Comparison of ENCODE assay signal across 1 cellular context in the genomic region with DNA sequence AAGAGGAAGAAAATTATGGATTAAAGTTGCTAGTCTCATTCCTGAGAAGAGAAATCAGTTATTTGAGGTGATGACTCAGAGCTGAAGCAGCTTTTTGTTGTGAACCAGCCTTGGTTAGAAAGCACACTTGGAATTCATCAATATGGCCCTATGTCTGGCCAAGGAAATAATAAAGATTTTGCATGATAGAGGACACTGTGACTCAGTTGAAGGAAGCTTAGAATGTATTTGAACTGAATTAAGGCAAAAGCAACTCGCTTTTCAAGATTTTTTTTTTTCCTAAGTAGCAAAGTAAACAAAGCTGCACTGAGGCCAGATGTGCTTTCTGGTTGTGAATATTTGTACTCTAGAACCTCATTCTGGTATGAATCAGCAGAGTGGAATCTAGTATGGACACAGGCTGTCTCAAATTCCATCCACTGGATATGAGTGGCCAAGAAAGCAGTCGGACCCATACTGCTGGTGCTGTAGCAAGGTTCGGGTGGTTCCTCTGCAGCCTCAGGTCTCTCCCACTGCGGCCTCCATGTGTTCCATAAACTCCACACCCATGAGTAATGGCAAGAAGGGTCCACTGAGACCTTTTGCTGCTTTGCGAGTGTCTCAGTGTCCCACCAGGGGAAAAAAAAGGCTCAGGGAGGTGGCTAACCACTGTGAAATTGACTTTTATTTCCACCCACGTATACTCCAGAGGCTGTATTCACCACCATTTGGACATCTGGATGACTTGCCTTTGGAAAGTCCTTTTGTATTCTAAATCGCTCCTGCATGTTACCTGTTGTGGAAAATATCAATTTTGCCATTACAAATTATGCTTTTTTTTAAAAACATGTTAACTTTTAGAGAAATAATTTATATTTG.
TF ChIP-seq lines count a peak whose summit lies in the region.

No MANE protein-coding gene starts in this region.

TF ChIP-seq in HepG2, 621 proteins besides CTCF, POLR2A, EP300 and RAD21 (continued from another document):
- TF ChIP-seq ZNF256 (CRISPR knock-in tag; conservative IDR thresholded peaks at IDR 0.05), result no peak
- no peak for TF ChIP-seq ZNF296 (CRISPR knock-in tag; conservative IDR thresholded peaks at IDR 0.05)
- TF ChIP-seq SP1 (IDR thresholded peaks at IDR 0.05), result no peak
- TF ChIP-seq SP1 (CRISPR knock-in tag; IDR thresholded peaks at IDR 0.05), result no peak
- TF ChIP-seq SNRNP70 (IDR thresholded peaks at IDR 0.05; ENCODE audit: low read depth, low read length), result no peak
- no peak for TF ChIP-seq HMG20A (CRISPR knock-in tag; IDR thresholded peaks at IDR 0.05; ENCODE audit: borderline replicate concordance)
- TF ChIP-seq, protein P1, sequence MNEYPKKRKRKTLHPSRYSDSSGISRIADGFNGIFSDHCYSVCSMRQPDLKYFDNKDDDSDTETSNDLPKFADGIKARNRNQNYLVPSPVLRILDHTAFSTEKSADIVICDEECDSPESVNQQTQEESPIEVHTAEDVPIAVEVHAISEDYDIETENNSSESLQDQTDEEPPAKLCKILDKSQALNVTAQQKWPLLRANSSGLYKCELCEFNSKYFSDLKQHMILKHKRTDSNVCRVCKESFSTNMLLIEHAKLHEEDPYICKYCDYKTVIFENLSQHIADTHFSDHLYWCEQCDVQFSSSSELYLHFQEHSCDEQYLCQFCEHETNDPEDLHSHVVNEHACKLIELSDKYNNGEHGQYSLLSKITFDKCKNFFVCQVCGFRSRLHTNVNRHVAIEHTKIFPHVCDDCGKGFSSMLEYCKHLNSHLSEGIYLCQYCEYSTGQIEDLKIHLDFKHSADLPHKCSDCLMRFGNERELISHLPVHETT (CRISPR knock-in tag; conservative IDR thresholded peaks at IDR 0.05), result no peak
- TF ChIP-seq MED13 (CRISPR knock-in tag; IDR thresholded peaks at IDR 0.05), result no peak
- no peak for TF ChIP-seq CEBPG (CRISPR knock-in tag; IDR thresholded peaks at IDR 0.05)
- TF ChIP-seq ZNF326 (CRISPR knock-in tag; IDR thresholded peaks at IDR 0.05; ENCODE audit: borderline replicate concordance), result no peak
- TF ChIP-seq, protein P2, sequence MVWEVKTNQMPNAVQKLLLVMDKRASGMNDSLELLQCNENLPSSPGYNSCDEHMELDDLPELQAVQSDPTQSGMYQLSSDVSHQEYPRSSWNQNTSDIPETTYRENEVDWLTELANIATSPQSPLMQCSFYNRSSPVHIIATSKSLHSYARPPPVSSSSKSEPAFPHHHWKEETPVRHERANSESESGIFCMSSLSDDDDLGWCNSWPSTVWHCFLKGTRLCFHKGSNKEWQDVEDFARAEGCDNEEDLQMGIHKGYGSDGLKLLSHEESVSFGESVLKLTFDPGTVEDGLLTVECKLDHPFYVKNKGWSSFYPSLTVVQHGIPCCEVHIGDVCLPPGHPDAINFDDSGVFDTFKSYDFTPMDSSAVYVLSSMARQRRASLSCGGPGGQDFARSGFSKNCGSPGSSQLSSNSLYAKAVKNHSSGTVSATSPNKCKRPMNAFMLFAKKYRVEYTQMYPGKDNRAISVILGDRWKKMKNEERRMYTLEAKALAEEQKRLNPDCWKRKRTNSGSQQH (CRISPR knock-in tag; IDR thresholded peaks at IDR 0.05; ENCODE audit: low read depth), result no peak
- no peak for TF ChIP-seq ZNF607 (CRISPR knock-in tag; IDR thresholded peaks at IDR 0.05; ENCODE audit: borderline replicate concordance)
- TF ChIP-seq RCOR2 (CRISPR knock-in tag; IDR thresholded peaks at IDR 0.05), result 0 out of 2 replicates have a peak, but pooled peaks have one; percentile 27
- peak; percentile 48 for TF ChIP-seq SALL1 (CRISPR knock-in tag; IDR thresholded peaks at IDR 0.05)
- no peak for TF ChIP-seq SIX1 (CRISPR knock-in tag; IDR thresholded peaks at IDR 0.05; ENCODE audit: borderline replicate concordance)
- TF ChIP-seq, protein P3, sequence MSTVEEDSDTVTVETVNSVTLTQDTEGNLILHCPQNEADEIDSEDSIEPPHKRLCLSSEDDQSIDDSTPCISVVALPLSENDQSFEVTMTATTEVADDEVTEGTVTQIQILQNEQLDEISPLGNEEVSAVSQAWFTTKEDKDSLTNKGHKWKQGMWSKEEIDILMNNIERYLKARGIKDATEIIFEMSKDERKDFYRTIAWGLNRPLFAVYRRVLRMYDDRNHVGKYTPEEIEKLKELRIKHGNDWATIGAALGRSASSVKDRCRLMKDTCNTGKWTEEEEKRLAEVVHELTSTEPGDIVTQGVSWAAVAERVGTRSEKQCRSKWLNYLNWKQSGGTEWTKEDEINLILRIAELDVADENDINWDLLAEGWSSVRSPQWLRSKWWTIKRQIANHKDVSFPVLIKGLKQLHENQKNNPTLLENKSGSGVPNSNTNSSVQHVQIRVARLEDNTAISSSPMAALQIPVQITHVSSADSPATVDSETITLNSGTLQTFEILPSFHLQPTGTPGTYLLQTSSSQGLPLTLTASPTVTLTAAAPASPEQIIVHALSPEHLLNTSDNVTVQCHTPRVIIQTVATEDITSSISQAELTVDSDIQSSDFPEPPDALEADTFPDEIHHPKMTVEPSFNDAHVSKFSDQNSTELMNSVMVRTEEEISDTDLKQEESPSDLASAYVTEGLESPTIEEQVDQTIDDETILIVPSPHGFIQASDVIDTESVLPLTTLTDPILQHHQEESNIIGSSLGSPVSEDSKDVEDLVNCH (CRISPR knock-in tag; IDR thresholded peaks at IDR 0.05), result no peak
- no peak for TF ChIP-seq MAZ (IDR thresholded peaks at IDR 0.05; ENCODE audit: borderline replicate concordance, low read depth, low read length)
- TF ChIP-seq MAZ (CRISPR knock-in tag; IDR thresholded peaks at IDR 0.05; ENCODE audit: low read depth), result no peak
- no peak for TF ChIP-seq RFX3 (CRISPR knock-in tag; IDR thresholded peaks at IDR 0.05)
- no peak for TF ChIP-seq SRSF1 (optimal IDR thresholded peaks at IDR 0.05; ENCODE audit: low read depth, low read length)
- TF ChIP-seq HIVEP1 (CRISPR knock-in tag; IDR thresholded peaks at IDR 0.05), result no peak
- peak; percentile 60; the same call in 1 of the 2 replicates for TF ChIP-seq HDAC2 (CRISPR knock-in tag; IDR thresholded peaks at IDR 0.05)
- TF ChIP-seq ZMYM2 (CRISPR knock-in tag; IDR thresholded peaks at IDR 0.05), result no peak
- no peak for TF ChIP-seq ZNF891 (CRISPR knock-in tag; IDR thresholded peaks at IDR 0.05)
- TF ChIP-seq, protein P4, sequence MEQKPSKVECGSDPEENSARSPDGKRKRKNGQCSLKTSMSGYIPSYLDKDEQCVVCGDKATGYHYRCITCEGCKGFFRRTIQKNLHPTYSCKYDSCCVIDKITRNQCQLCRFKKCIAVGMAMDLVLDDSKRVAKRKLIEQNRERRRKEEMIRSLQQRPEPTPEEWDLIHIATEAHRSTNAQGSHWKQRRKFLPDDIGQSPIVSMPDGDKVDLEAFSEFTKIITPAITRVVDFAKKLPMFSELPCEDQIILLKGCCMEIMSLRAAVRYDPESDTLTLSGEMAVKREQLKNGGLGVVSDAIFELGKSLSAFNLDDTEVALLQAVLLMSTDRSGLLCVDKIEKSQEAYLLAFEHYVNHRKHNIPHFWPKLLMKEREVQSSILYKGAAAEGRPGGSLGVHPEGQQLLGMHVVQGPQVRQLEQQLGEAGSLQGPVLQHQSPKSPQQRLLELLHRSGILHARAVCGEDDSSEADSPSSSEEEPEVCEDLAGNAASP (CRISPR knock-in tag; IDR thresholded peaks at IDR 0.05; ENCODE audit: borderline replicate concordance), result no peak
- no peak for TF ChIP-seq ZFP36L1 (CRISPR knock-in tag; IDR thresholded peaks at IDR 0.05)
- TF ChIP-seq, protein P5, sequence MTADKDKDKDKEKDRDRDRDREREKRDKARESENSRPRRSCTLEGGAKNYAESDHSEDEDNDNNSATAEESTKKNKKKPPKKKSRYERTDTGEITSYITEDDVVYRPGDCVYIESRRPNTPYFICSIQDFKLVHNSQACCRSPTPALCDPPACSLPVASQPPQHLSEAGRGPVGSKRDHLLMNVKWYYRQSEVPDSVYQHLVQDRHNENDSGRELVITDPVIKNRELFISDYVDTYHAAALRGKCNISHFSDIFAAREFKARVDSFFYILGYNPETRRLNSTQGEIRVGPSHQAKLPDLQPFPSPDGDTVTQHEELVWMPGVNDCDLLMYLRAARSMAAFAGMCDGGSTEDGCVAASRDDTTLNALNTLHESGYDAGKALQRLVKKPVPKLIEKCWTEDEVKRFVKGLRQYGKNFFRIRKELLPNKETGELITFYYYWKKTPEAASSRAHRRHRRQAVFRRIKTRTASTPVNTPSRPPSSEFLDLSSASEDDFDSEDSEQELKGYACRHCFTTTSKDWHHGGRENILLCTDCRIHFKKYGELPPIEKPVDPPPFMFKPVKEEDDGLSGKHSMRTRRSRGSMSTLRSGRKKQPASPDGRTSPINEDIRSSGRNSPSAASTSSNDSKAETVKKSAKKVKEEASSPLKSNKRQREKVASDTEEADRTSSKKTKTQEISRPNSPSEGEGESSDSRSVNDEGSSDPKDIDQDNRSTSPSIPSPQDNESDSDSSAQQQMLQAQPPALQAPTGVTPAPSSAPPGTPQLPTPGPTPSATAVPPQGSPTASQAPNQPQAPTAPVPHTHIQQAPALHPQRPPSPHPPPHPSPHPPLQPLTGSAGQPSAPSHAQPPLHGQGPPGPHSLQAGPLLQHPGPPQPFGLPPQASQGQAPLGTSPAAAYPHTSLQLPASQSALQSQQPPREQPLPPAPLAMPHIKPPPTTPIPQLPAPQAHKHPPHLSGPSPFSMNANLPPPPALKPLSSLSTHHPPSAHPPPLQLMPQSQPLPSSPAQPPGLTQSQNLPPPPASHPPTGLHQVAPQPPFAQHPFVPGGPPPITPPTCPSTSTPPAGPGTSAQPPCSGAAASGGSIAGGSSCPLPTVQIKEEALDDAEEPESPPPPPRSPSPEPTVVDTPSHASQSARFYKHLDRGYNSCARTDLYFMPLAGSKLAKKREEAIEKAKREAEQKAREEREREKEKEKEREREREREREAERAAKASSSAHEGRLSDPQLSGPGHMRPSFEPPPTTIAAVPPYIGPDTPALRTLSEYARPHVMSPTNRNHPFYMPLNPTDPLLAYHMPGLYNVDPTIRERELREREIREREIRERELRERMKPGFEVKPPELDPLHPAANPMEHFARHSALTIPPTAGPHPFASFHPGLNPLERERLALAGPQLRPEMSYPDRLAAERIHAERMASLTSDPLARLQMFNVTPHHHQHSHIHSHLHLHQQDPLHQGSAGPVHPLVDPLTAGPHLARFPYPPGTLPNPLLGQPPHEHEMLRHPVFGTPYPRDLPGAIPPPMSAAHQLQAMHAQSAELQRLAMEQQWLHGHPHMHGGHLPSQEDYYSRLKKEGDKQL (CRISPR knock-in tag; IDR thresholded peaks at IDR 0.05; ENCODE audit: low read depth), result no peak
- no peak for TF ChIP-seq ZNF468 (CRISPR knock-in tag; IDR thresholded peaks at IDR 0.05)
- TF ChIP-seq ZNF589 (CRISPR knock-in tag; conservative IDR thresholded peaks at IDR 0.05), result no peak
- no peak for TF ChIP-seq REXO4 (CRISPR knock-in tag; IDR thresholded peaks at IDR 0.05; ENCODE audit: borderline replicate concordance)
- no peak for TF ChIP-seq ZFP62 (CRISPR knock-in tag; IDR thresholded peaks at IDR 0.05)
- no peak; the same call in 1 of the 2 replicates for TF ChIP-seq ISL2 (CRISPR knock-in tag; IDR thresholded peaks at IDR 0.05)
- TF ChIP-seq NAIF1 (CRISPR knock-in tag; IDR thresholded peaks at IDR 0.05; ENCODE audit: borderline replicate concordance), result no peak
- TF ChIP-seq NFIC (IDR thresholded peaks at IDR 0.05; ENCODE audit: low read length), result 0 out of 2 replicates have a peak, but pooled peaks have one; percentile 49
- no peak for TF ChIP-seq ZNF556 (CRISPR knock-in tag; IDR thresholded peaks at IDR 0.05; ENCODE audit: borderline replicate concordance)
- TF ChIP-seq, protein P6, sequence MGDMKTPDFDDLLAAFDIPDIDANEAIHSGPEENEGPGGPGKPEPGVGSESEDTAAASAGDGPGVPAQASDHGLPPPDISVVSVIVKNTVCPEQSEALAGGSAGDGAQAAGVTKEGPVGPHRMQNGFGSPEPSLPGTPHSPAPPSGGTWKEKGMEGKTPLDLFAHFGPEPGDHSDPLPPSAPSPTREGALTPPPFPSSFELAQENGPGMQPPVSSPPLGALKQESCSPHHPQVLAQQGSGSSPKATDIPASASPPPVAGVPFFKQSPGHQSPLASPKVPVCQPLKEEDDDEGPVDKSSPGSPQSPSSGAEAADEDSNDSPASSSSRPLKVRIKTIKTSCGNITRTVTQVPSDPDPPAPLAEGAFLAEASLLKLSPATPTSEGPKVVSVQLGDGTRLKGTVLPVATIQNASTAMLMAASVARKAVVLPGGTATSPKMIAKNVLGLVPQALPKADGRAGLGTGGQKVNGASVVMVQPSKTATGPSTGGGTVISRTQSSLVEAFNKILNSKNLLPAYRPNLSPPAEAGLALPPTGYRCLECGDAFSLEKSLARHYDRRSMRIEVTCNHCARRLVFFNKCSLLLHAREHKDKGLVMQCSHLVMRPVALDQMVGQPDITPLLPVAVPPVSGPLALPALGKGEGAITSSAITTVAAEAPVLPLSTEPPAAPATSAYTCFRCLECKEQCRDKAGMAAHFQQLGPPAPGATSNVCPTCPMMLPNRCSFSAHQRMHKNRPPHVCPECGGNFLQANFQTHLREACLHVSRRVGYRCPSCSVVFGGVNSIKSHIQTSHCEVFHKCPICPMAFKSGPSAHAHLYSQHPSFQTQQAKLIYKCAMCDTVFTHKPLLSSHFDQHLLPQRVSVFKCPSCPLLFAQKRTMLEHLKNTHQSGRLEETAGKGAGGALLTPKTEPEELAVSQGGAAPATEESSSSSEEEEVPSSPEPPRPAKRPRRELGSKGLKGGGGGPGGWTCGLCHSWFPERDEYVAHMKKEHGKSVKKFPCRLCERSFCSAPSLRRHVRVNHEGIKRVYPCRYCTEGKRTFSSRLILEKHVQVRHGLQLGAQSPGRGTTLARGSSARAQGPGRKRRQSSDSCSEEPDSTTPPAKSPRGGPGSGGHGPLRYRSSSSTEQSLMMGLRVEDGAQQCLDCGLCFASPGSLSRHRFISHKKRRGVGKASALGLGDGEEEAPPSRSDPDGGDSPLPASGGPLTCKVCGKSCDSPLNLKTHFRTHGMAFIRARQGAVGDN (CRISPR knock-in tag; IDR thresholded peaks at IDR 0.05), result peak; percentile 13; the same call in 1 of the 2 replicates
